Comparison of ENCODE assay signal across 1 cellular context in the genomic region with DNA sequence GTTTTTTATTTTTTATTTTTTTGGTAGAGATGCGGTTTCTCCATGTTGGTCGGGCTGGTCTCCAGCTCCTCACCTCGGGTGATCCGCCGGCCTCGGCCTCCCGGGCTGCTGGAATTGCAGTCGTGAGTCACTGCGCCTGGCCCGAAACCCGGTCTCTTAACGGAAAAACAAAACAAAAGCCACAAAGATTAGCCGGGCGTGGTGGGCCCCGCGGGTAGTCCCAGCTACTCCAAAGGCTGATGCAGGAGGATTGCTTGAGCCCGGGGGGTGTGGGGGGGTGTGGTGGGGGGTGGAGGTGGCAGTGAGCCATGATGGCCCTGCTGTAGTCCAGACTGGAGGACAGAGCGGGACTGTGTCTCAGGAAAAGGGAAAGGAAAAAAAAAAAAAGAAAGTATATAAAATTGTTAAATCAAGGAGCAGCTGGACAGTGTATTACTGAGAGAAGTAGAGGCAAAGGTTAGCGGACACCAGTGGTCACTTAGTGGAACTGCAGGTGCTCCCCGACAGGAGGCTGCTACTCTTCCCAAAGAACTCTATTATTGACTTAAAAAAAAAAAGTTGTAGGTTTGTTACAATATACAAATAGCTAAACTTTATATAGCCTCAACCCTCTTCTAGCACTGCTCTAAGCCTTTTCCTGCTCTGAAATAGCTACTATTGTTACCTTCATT.
TF ChIP-seq lines count a peak whose summit lies in the region.

No MANE protein-coding gene starts in this region.

TF ChIP-seq in H1, 55 proteins besides CTCF, POLR2A, EP300 and RAD21 (continued from another document):
- TF ChIP-seq, protein P1, sequence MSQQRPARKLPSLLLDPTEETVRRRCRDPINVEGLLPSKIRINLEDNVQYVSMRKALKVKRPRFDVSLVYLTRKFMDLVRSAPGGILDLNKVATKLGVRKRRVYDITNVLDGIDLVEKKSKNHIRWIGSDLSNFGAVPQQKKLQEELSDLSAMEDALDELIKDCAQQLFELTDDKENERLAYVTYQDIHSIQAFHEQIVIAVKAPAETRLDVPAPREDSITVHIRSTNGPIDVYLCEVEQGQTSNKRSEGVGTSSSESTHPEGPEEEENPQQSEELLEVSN (IDR thresholded peaks at IDR 0.05), result no peak
- no peak for TF ChIP-seq JUND (IDR thresholded peaks at IDR 0.05; ENCODE audit: low read length)
- TF ChIP-seq SAP30 (IDR thresholded peaks at IDR 0.05; ENCODE audit: insufficient read depth, insufficient replicate concordance, low read length), result no peak
- no peak for TF ChIP-seq MAFK (IDR thresholded peaks at IDR 0.05; ENCODE audit: low read depth, low read length)
- TF ChIP-seq POU5F1 (IDR thresholded peaks at IDR 0.05; ENCODE audit: low read depth, low read length), result no peak
- TF ChIP-seq RNF2 (IDR thresholded peaks at IDR 0.05; ENCODE audit: borderline replicate concordance, low read depth, low read length, missing control alignments, poor library complexity, severe bottlenecking), result no peak
- no peak for TF ChIP-seq TEAD4 (IDR thresholded peaks at IDR 0.05; ENCODE audit: low read depth, low read length)
- TF ChIP-seq JUN (IDR thresholded peaks at IDR 0.05; ENCODE audit: low read depth, low read length), result no peak
- TF ChIP-seq TBP (IDR thresholded peaks at IDR 0.05; ENCODE audit: low read depth, low read length), result no peak
- TF ChIP-seq ASH2L (IDR thresholded peaks at IDR 0.05; ENCODE audit: low read length), result no peak
- no peak for TF ChIP-seq YY1 (IDR thresholded peaks at IDR 0.05; ENCODE audit: low read depth, low read length)
- TF ChIP-seq, protein P2, sequence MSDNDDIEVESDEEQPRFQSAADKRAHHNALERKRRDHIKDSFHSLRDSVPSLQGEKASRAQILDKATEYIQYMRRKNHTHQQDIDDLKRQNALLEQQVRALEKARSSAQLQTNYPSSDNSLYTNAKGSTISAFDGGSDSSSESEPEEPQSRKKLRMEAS (IDR thresholded peaks at IDR 0.05), result no peak
- no peak for TF ChIP-seq CTBP2 (IDR thresholded peaks at IDR 0.05; ENCODE audit: borderline replicate concordance, insufficient read depth, insufficient read length, low read length)
- TF ChIP-seq PHF8 (conservative IDR thresholded peaks at IDR 0.05; ENCODE audit: low read depth, low read length), result no peak
- no peak for TF ChIP-seq ATF3 (IDR thresholded peaks at IDR 0.05; ENCODE audit: insufficient read depth, low read depth, low read length)
- TF ChIP-seq POLR2AphosphoS5 (IDR thresholded peaks at IDR 0.05; ENCODE audit: low read depth, low read length), result no peak
